In the genomic region with DNA sequence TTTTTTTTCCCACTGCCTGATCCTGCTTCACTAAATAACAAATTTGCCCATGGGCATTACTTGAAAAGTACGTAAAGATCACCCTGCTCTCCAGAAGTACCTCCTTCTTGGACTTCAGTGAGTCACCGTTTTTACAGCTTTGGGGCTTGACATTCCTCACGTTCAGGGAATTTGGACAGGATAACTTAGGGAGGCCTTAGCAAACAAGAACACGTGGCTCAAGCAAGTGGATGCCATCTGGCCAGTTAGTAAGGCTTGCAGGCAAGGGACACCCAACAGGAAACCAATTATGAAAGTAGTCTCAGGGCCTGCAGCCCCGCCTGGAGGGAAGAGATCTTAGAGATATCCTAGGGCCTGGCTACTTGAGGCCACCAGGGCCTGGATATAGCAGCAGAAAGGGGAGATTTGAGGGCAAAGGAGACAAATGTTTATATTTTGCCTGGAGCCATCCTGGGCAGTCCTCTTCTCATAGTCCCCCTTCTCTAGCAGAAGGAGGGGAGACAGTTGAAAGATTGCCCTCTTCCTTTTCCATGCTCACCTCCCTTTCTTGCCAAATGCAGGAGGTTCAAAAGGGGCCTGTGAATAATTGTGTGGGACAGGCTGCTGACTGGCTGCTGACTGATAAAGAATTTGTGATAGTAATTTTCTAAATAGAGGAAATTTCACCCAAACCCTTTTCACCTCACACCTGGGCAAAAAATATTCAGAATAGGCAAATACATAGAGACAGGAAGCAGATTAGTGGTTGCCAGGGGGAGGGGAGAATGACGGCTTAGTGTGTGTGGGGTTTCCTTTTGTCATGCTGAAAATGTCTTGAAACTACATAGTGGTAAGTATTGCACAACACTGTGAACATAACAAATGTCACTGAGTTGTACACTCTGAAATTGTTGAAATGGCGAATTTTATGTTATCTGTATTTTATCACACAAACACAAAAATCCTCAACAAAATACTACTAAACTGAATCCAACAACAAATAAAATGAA, we compare ENCODE assay signal across 8 cellular contexts.
DNase-seq lines count a peak whose midpoint lies in the region; ATAC-seq, FAIRE-seq and TF ChIP-seq lines count a peak whose summit lies in the region.

No MANE protein-coding gene starts in this region.

- no peak overlapping the region for H3K14ac ChIP-seq in H1 (ENCODE audit: insufficient read length)

- 0 out of 2 replicates have a peak overlapping the region, but pooled peaks have one; percentile 27 for H2BK12ac ChIP-seq in H1 (ENCODE audit: low read depth, low read length)

- peaks cover 0 to 6% (median 5%) of the 10 kb centered on the region in 4 experiments; a peak in 5 of 7 replicates for H3K4me1 ChIP-seq in H1 (replicated peaks in 1 of 4; ENCODE audit: control insufficient read depth in 3 of 4, insufficient read depth in 4 of 4, low read length in 3 of 4)

- DNase-seq in NOMO-1 (lab: John Stamatoyannopoulos, UW; ENCODE audit: unreplicated experiment in 2 of 2) = peak; percentile 18 to 41
- no peak for DNase-seq in NOMO-1 treated with dmso at 0.1 percent for 144 hours (lab: John Stamatoyannopoulos, UW; ENCODE audit: unreplicated experiment)
- no peak for DNase-seq in H1 (ENCODE audit: low read depth in 1 of 2, low spot score in 2 of 2)
- peak; percentile 87 for DNase-seq in pulmonary artery endothelial cell (ENCODE audit: low read depth, low spot score)
- DNase-seq in cortex of kidney (lab: John Stamatoyannopoulos, UW) = no peak

- H4K5ac ChIP-seq in H1 (ENCODE audit: insufficient read length, low read depth, low read length) = no peak overlapping the region

- no peaks in the 10 kb centered on the region for H3K79me2 ChIP-seq in H1 (ENCODE audit: control insufficient read depth in 1 of 2, insufficient read depth in 2 of 2, low read length in 2 of 2)

- no peak for TF ChIP-seq RAD21 in H1 (IDR thresholded peaks at IDR 0.05 in 1 of 2, conservative IDR thresholded peaks at IDR 0.05 in 1 of 2; ENCODE audit: low read depth in 2 of 2, low read length in 2 of 2)

- H3K27me3 ChIP-seq in H1 (replicated peaks in 1 of 4; ENCODE audit: control insufficient read depth in 3 of 4, extremely low read depth in 1 of 4, insufficient read depth in 3 of 4, low read length in 3 of 4) = no peaks in the 10 kb centered on the region

- H3K4me2 ChIP-seq in H1 (ENCODE audit: insufficient read depth in 1 of 2, low read depth in 2 of 2, low read length in 2 of 2) = no peak overlapping the region

- H4K91ac ChIP-seq in H1 (replicated peaks; ENCODE audit: insufficient read length, low read length) = no peak overlapping the region

- no peaks in the 10 kb centered on the region for H3K23me2 ChIP-seq in H1 (ENCODE audit: low read depth, low read length)

- ATAC-seq in HG02798 (IDR thresholded peaks at IDR 0.05; ENCODE audit: poor library complexity, unreplicated experiment) (peak; percentile 58), HG03139 (IDR thresholded peaks at IDR 0.05; ENCODE audit: unreplicated experiment) (no peak)

- no peaks in the 10 kb centered on the region for H4K20me1 ChIP-seq in H1 (replicated peaks in 1 of 2; ENCODE audit: control insufficient read depth in 1 of 2, insufficient read depth in 2 of 2, low read length in 2 of 2)

- WGBS in H1 (ENCODE audit: extremely low coverage in 1 of 2, insufficient coverage in 1 of 2, insufficient read length in 1 of 2, insufficient replicate concordance in 2 of 2, low coverage in 1 of 2, low lambda C conversion rate in 2 of 2, missing lambda C conversion rate in 1 of 2), 2 experiments = 67% methylated on average over 6 of the region's 7 CpGs; no CpG with 5 or more reads in 1 of the 2 experiments

- H3K27ac ChIP-seq in H1 (ENCODE audit: low read depth, low read length) = no peak overlapping the region

- TF ChIP-seq POLR2A in H1 (IDR thresholded peaks at IDR 0.05; ENCODE audit: control extremely low read depth in 1 of 2, low read depth in 2 of 2, low read length in 2 of 2) = no peak

- H2BK15ac ChIP-seq in H1 (ENCODE audit: low read length) = no peak overlapping the region

- no peak for TF ChIP-seq CTCF in H1 (IDR thresholded peaks at IDR 0.05; ENCODE audit: control extremely low read depth in 1 of 3, insufficient read depth in 1 of 3, low read depth in 1 of 3, low read length in 3 of 3)

- CTCF ChIA-PET in H1 (lab: Charles Lee; ENCODE audit: partially characterized antibody) = no interaction called here

- POLR2A ChIA-PET in H1 (lab: Charles Lee; ENCODE audit: partially characterized antibody) = no interaction called here

- H3K36me3 ChIP-seq in H1 (ENCODE audit: control insufficient read depth in 2 of 4, insufficient read depth in 4 of 4, low read length in 3 of 4) = no peaks in the 10 kb centered on the region

- H3K56ac ChIP-seq in H1 (replicated peaks; ENCODE audit: insufficient read length, low read depth, low read length) = no peak overlapping the region

- no peak overlapping the region for H3K23ac ChIP-seq in H1 (ENCODE audit: insufficient read length)

- H4K8ac ChIP-seq in H1 (ENCODE audit: extremely low read depth, insufficient read depth, low read length) = no peak overlapping the region

- no peak overlapping the region for H2AK5ac ChIP-seq in H1 (ENCODE audit: low read depth, low read length)

- no peak overlapping the region for H3K9ac ChIP-seq in H1 (replicated peaks in 1 of 4; ENCODE audit: extremely low read depth in 1 of 4, low read depth in 3 of 4, low read length in 3 of 4)

- no peak overlapping the region for H3K4ac ChIP-seq in H1 (replicated peaks; ENCODE audit: insufficient read length, low read depth, low read length)

- TF ChIP-seq EP300 in H1 (IDR thresholded peaks at IDR 0.05; ENCODE audit: borderline replicate concordance in 1 of 2, low read depth in 2 of 2, low read length in 2 of 2) = no peak

- H2BK20ac ChIP-seq in H1 (ENCODE audit: low read length) = no peak overlapping the region

- H3K79me1 ChIP-seq in H1 (ENCODE audit: low read depth, low read length) = no peaks in the 10 kb centered on the region

- FAIRE-seq in H1 (lab: Jason Lieb, UNC) = no peak

- no peak overlapping the region for H2AFZ ChIP-seq in H1 (ENCODE audit: low read length)

- H3K18ac ChIP-seq in H1 (ENCODE audit: extremely low read depth, low read length) = no peak overlapping the region

- H2BK5ac ChIP-seq in H1 (ENCODE audit: low read depth, low read length) = no peak overlapping the region

- H3K4me3 ChIP-seq in H1 (ENCODE audit: extremely low read depth in 1 of 4, insufficient read depth in 2 of 4, low read depth in 3 of 4, low read length in 4 of 4) = no peak overlapping the region

- no peak overlapping the region for H2BK120ac ChIP-seq in H1 (replicated peaks; ENCODE audit: low read depth, low read length)

- no peaks in the 10 kb centered on the region for H3K9me3 ChIP-seq in H1 (ENCODE audit: insufficient read depth in 2 of 2, low read depth in 1 of 2, low read length in 1 of 2)

TF ChIP-seq in PFSK-1, 5 proteins besides CTCF, POLR2A, EP300 and RAD21 (continues in another document):
- TF ChIP-seq POLR2AphosphoS5 (IDR thresholded peaks at IDR 0.05; ENCODE audit: low read depth, low read length) (no peak), SIN3A (IDR thresholded peaks at IDR 0.05; ENCODE audit: borderline replicate concordance, insufficient read depth, low read length) (peak; percentile 42; the same call in 1 of the 2 replicates), TAF1 (IDR thresholded peaks at IDR 0.05; ENCODE audit: borderline replicate concordance, insufficient read depth, low read length) (no peak)

TF ChIP-seq in H1, 55 proteins besides CTCF, POLR2A, EP300 and RAD21:
- TF ChIP-seq TAF1 (IDR thresholded peaks at IDR 0.05; ENCODE audit: low read depth, low read length) (no peak), CEBPB (IDR thresholded peaks at IDR 0.05; ENCODE audit: low read depth, low read length) (peak; percentile 86)

Comparison
In these comparisons a context has a peak if more than half of its experiments do, and no peak if none do; other contexts are left out.
1. DNase-seq: peak in NOMO-1 (2 of 2) and pulmonary artery endothelial cell (single experiment); none in NOMO-1 treated with dmso at 0.1 percent for 144 hours (single experiment), H1 (0 of 2) and cortex of kidney (single experiment).